Comparison of ENCODE assay signal across 12 cellular contexts in genomic region chr7:96219382-96220130, GRCh38.
DNase-seq lines count a peak whose midpoint lies in the region; ATAC-seq and TF ChIP-seq lines count a peak whose summit lies in the region.
"Had no signal": no experiment of that assay in that cellular context is flagged by ENCODE, and none has a peak within 500 bp of the region (broad histone marks: within the 10 kb centered on the region; RNA-seq: fewer than 3 reads in every experiment).

No MANE protein-coding gene starts in this region.

- no peak overlapping the region for H3K4me3 ChIP-seq in BJ (ENCODE audit: low read depth, low read length)
- H3K4me3 ChIP-seq in uterus: no peak overlapping the region
- H3K4me3 ChIP-seq: adrenal gland had no signal

- DNase-seq in BJ (ENCODE audit: low read depth) (peak; percentile 60), NCI-H1694 (lab: John Stamatoyannopoulos, UW) (peak; percentile 67), dedifferentiated amniotic fluid mesenchymal stem cell (ENCODE audit: extremely low spot score) (peak; percentile 39), left colon (no peak), uterus (no peak), hypothalamus (lab: John Stamatoyannopoulos, UW) (no peak)
- DNase-seq in activated CD4-positive, CD25-positive, alpha-beta regulatory T cell treated with anti-CD3 and anti-CD28 coated beads, Interleukin-2, amount 50 U/mL, for 72 hours: no peak
- DNase-seq: activated CD8-positive, alpha-beta memory T cell treated with anti-CD3 and anti-CD28 coated beads for 24 hours; adrenal gland; glutamatergic neuron had no signal

- no peak for TF ChIP-seq CTCF in BJ (IDR thresholded peaks at IDR 0.05; ENCODE audit: insufficient read depth, low read depth, low read length)
- no peak for TF ChIP-seq CTCF in uterus (IDR thresholded peaks at IDR 0.05)

- TF ChIP-seq POLR2A in uterus (IDR thresholded peaks at IDR 0.05): no peak

- CTCF ChIA-PET in BJ (lab: Yijun Ruan, JAX): no interaction called here

- H3K4me1 ChIP-seq in uterus: no peaks in the 10 kb centered on the region

- H3K36me3 ChIP-seq in BJ (ENCODE audit: control insufficient read depth, insufficient read depth, low read length) (no peaks in the 10 kb centered on the region), uterus (no peaks in the 10 kb centered on the region)
- H3K36me3 ChIP-seq: adrenal gland had no signal

- H3K9me3 ChIP-seq in uterus: no peaks in the 10 kb centered on the region
- H3K9me3 ChIP-seq: adrenal gland had no signal

- H3K27me3 ChIP-seq in BJ (ENCODE audit: control insufficient read depth, insufficient read depth, low read length) (no peaks in the 10 kb centered on the region), uterus (no peaks in the 10 kb centered on the region)
- H3K27me3 ChIP-seq: adrenal gland had no signal

- H3K27ac ChIP-seq in uterus: peak overlapping the region in 1 of 2 donors; percentile 26
- H3K27ac ChIP-seq: KMS-11 had no signal

- ATAC-seq in left colon (peak; percentile 64), GM19023 (IDR thresholded peaks at IDR 0.05; ENCODE audit: unreplicated experiment) (no peak)

- intact Hi-C loops in left colon (cut with DNase I, micrococcal nuclease): no loop called here
- intact Hi-C loops in uterus (cut with DNase I; ENCODE audit: low total_unique reads): no loop called here

- POLR2A ChIA-PET in BJ (lab: Charles Lee): no interaction called here

Comparison
In these comparisons a context has a peak if more than half of its experiments do, and no peak if none do; other contexts are left out.
1. DNase-seq: peak in BJ (single experiment), NCI-H1694 (single experiment) and dedifferentiated amniotic fluid mesenchymal stem cell (single experiment); none in left colon (0 of 2), activated CD4-positive, CD25-positive, alpha-beta regulatory T cell treated with anti-CD3 and anti-CD28 coated beads, Interleukin-2, amount 50 U/mL, for 72 hours (single experiment), uterus (0 of 2) and hypothalamus (0 of 51).